In the genomic region with DNA sequence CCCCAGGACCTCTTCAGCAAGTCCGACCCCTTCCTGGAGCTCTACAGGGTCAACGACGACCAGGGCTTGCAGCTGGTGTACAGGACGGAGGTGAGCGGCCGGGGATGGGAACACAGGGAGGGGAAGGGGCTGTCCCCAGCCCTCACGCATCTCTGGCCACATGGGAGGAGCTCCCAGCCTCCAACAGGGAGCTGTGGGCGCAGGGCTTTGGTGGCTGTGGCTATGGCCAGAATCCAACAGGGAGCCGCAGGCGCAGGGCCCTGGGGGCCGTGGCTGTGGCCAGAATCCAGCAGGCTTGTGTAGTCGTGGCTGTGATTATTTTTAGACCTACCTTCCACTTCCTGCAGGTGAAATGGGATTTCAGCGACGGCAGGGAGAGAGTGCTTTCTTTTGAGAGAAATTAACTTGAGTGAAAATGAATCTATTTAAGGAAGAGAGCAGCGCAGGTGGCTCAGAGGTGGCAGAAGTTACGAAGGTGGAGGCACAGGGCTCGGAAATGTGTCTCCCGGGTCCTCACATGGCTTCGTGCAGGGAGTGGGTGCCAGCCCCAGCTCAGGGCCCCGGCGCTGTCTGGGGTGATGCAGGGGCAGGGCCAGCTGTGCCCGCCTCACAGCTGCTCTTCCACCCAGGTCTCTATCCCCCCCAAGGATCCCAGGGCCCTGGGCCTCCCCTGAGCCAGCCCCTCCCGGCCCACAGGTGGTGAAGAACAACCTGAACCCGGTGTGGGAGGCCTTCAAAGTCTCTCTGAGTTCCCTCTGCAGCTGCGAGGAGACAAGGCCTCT, we compare ENCODE assay signal across 27 cellular contexts. TPM values are rescaled to one million over a fixed set of nuclear protein-coding genes. Genes with fewer than 3 reads are reported as not detected.
A peak's percentile ranks its signal among the peaks of the same experiment; 100 is the strongest.
DNase-seq lines count a peak whose midpoint lies in the region; ATAC-seq, FAIRE-seq and TF ChIP-seq lines count a peak whose summit lies in the region.
"Had no signal": no experiment of that assay in that cellular context is flagged by ENCODE, and none has a peak within 500 bp of the region (broad histone marks: within the 10 kb centered on the region; RNA-seq: fewer than 3 reads in every experiment).

No MANE protein-coding gene starts in this region.

- no peak overlapping the region for H3K27ac Mint-ChIP-seq in activated CD8-positive, alpha-beta memory T cell treated with anti-CD3 and anti-CD28 coated beads, Interleukin-2, amount 10 ng/mL, durations not matched to agents 7 days and 5 days
- H3K27ac Mint-ChIP-seq: activated T-cell treated with anti-CD3 and anti-CD28 coated beads, Interleukin-2, amount 50 U/mL, for 24 hours; CD4-positive, alpha-beta memory T cell; immature natural killer cell; nephron progenitor cell; stimulated activated memory B cell treated with anti-CD40 and anti-IgM and Interleukin-4, amounts not matched to agents 10 μg/mL and 1 μg/mL and 100 μg/mL, for 72 hours had no signal

- no peaks in the 10 kb centered on the region for H3K9me3 Mint-ChIP-seq in activated CD8-positive, alpha-beta memory T cell treated with anti-CD3 and anti-CD28 coated beads, Interleukin-2, amount 10 ng/mL, durations not matched to agents 7 days and 5 days (ENCODE audit: low read depth)
- H3K9me3 Mint-ChIP-seq: activated T-cell treated with anti-CD3 and anti-CD28 coated beads, Interleukin-2, amount 50 U/mL, for 24 hours; CD4-positive, alpha-beta memory T cell; nephron progenitor cell; stimulated activated memory B cell treated with anti-CD40 and anti-IgM and Interleukin-4, amounts not matched to agents 10 μg/mL and 1 μg/mL and 100 μg/mL, for 72 hours had no signal

- H3K4me3 ChIP-seq in Panc1 (ENCODE audit: low read depth in 2 of 2, low read length in 2 of 2) (no peak overlapping the region), kidney (ENCODE audit: low read length in 2 of 2) (no peak overlapping the region)
- H3K4me3 ChIP-seq: dorsolateral prefrontal cortex, GM12878, K562, left lung, vagina had no signal

- DNase-seq in A172 (ENCODE audit: low spot score), result peak; percentile 59
- DNase-seq in DMS153 (lab: John Stamatoyannopoulos, UW), result peak; percentile 50
- no peak for DNase-seq in Panc1 (ENCODE audit: low read depth, low spot score)
- DNase-seq in kidney, result peak; percentile 69
- no peak for DNase-seq in activated CD8-positive, alpha-beta memory T cell treated with anti-CD3 and anti-CD28 coated beads, Interleukin-2, amount 10 ng/mL, durations not matched to agents 7 days and 5 days
- no peak for DNase-seq in NK-92 treated with Interleukin-12 subunit alpha and Interleukin-12 subunit beta, amount 100 ng/mL, for 24 hours (lab: John Stamatoyannopoulos, UW)
- DNase-seq in stimulated activated CD4-positive, alpha-beta T cell treated with anti-CD3 and anti-CD28 coated beads, Interleukin-4, amount 100 ng/mL, for 4 hours, result no peak
- DNase-seq: activated CD4-positive, CD25-positive, alpha-beta regulatory T cell treated with anti-CD3 and anti-CD28 coated beads, Interleukin-2, amount 50 U/mL, for 72 hours; activated naive CD4-positive, alpha-beta T cell treated with Interleukin-2 at 50 U/mL for 16 hours; activated T-cell treated with anti-CD3 and anti-CD28 coated beads, Interleukin-2, amount 50 U/mL, for 24 hours; amygdala; DMS79; dorsolateral prefrontal cortex; immature natural killer cell; NCI-H187 treated with DMSO at 0.1 percent for 48 hours; NCI-H510A treated with DMSO at 0.1 percent for 48 hours; nephron progenitor cell; stimulated activated CD4-positive, alpha-beta T cell treated with anti-CD3 and anti-CD28 coated beads, Interleukin-2, amount 100 ng/mL, for 24 hours had no signal

- no peaks in the 10 kb centered on the region for H3K27me3 Mint-ChIP-seq in activated CD8-positive, alpha-beta memory T cell treated with anti-CD3 and anti-CD28 coated beads, Interleukin-2, amount 10 ng/mL, durations not matched to agents 7 days and 5 days
- H3K27me3 Mint-ChIP-seq: activated T-cell treated with anti-CD3 and anti-CD28 coated beads, Interleukin-2, amount 50 U/mL, for 24 hours; CD4-positive, alpha-beta memory T cell; stimulated activated memory B cell treated with anti-CD40 and anti-IgM and Interleukin-4, amounts not matched to agents 10 μg/mL and 1 μg/mL and 100 μg/mL, for 72 hours had no signal

- CTCF ChIA-PET in Panc1 (lab: Charles Lee), result interaction anchor here (0.6 kb wide), 1 partner anchor 73 kb away, joined by 12 read pairs; the partner anchor contains the start of genes CHMP1A and SPATA33
- CTCF ChIA-PET in activated CD8-positive, alpha-beta memory T cell treated with anti-CD3 and anti-CD28 coated beads, Interleukin-2, amount 10 ng/mL, durations not matched to agents 7 days and 5 days (lab: Charles Lee), result interaction anchor here (1.2 kb wide), 1 partner anchor 19 kb away, joined by 3 read pairs; no protein-coding TSS in a partner anchor

- H3K27ac ChIP-seq in Panc1 (ENCODE audit: low read length), result no peak overlapping the region
- no peak overlapping the region for H3K27ac ChIP-seq in kidney (ENCODE audit: low read depth in 2 of 2, low read length in 2 of 2)
- H3K27ac ChIP-seq: dorsolateral prefrontal cortex, left lung, vagina had no signal

- BruUV-seq in Panc1 (replicated peaks; lab: Mats Ljungman, UMichigan), result no TSS peak

- H3K36me3 ChIP-seq in Panc1 (ENCODE audit: control insufficient read depth, insufficient read depth, low read length) (no peaks in the 10 kb centered on the region; the same call in 1 of the 2 replicates), kidney (ENCODE audit: control insufficient read depth in 1 of 2, insufficient read depth in 2 of 2, low read length in 2 of 2) (no peaks in the 10 kb centered on the region)
- H3K36me3 ChIP-seq: left lung, vagina had no signal

- H3K4me1 ChIP-seq in Panc1 (ENCODE audit: control insufficient read depth, insufficient read depth, low read length) (peaks cover 11% of the 10 kb centered on the region), kidney (ENCODE audit: control insufficient read depth in 1 of 2, insufficient read depth in 1 of 2, low read depth in 1 of 2, low read length in 2 of 2) (peaks cover 0 to 9% of the 10 kb centered on the region in 2 donors)

- FAIRE-seq in kidney (lab: Jason Lieb, UNC), result no peak
- FAIRE-seq: GM12878, K562 had no signal

- no peaks in the 10 kb centered on the region for H3K36me3 Mint-ChIP-seq in activated CD8-positive, alpha-beta memory T cell treated with anti-CD3 and anti-CD28 coated beads, Interleukin-2, amount 10 ng/mL, durations not matched to agents 7 days and 5 days
- H3K36me3 Mint-ChIP-seq: CD4-positive, alpha-beta memory T cell; immature natural killer cell; stimulated activated memory B cell treated with anti-CD40 and anti-IgM and Interleukin-4, amounts not matched to agents 10 μg/mL and 1 μg/mL and 100 μg/mL, for 72 hours had no signal

- no peaks in the 10 kb centered on the region for H3K4me1 Mint-ChIP-seq in activated CD8-positive, alpha-beta memory T cell treated with anti-CD3 and anti-CD28 coated beads, Interleukin-2, amount 10 ng/mL, durations not matched to agents 7 days and 5 days
- H3K4me1 Mint-ChIP-seq: CD4-positive, alpha-beta memory T cell; immature natural killer cell; nephron progenitor cell; stimulated activated memory B cell treated with anti-CD40 and anti-IgM and Interleukin-4, amounts not matched to agents 10 μg/mL and 1 μg/mL and 100 μg/mL, for 72 hours had no signal

- ATAC-seq in Panc1 (peak; percentile 43), GM21786 (IDR thresholded peaks at IDR 0.05; ENCODE audit: unreplicated experiment) (no peak)
- no peak for ATAC-seq in activated CD8-positive, alpha-beta memory T cell treated with anti-CD3 and anti-CD28 coated beads, Interleukin-2, amount 10 ng/mL, durations not matched to agents 7 days and 5 days
- ATAC-seq: GM12878; K562; left lung; stimulated activated memory B cell treated with anti-CD40 and anti-IgM and Interleukin-4, amounts not matched to agents 10 μg/mL and 1 μg/mL and 100 μg/mL, for 72 hours had no signal

- POLR2A ChIA-PET in Panc1 (lab: Charles Lee), result no interaction called here

- TF ChIP-seq CTCF in Panc1 (IDR thresholded peaks at IDR 0.05) (no peak), kidney (IDR thresholded peaks at IDR 0.05; ENCODE audit: borderline replicate concordance, extremely low read depth, insufficient read depth) (no peak)

- H3K9me3 ChIP-seq in Panc1 (ENCODE audit: control insufficient read depth, insufficient read depth, low read depth, low read length), result no peaks in the 10 kb centered on the region
- no peaks in the 10 kb centered on the region for H3K9me3 ChIP-seq in kidney (ENCODE audit: control insufficient read depth in 1 of 2, low read length in 2 of 2)
- H3K9me3 ChIP-seq: left lung, vagina had no signal

- in situ Hi-C loops in Panc1 (cut with HindIII; ENCODE audit: low pct_unique_long_range_greater_than_20kb, low sequenced_read_pairs), result no loop called here

- intact Hi-C loops in Panc1 (cut with micrococcal nuclease; ENCODE audit: unreplicated experiment) (no loop called here), kidney (cut with DNase I) (no loop called here)

- no peak overlapping the region for H3K9ac ChIP-seq in kidney (ENCODE audit: low read length in 2 of 2)

- no peak overlapping the region for H3K4me3 Mint-ChIP-seq in activated CD8-positive, alpha-beta memory T cell treated with anti-CD3 and anti-CD28 coated beads, Interleukin-2, amount 10 ng/mL, durations not matched to agents 7 days and 5 days
- H3K4me3 Mint-ChIP-seq: activated T-cell treated with anti-CD3 and anti-CD28 coated beads, Interleukin-2, amount 50 U/mL, for 24 hours; CD4-positive, alpha-beta memory T cell; immature natural killer cell; nephron progenitor cell; stimulated activated memory B cell treated with anti-CD40 and anti-IgM and Interleukin-4, amounts not matched to agents 10 μg/mL and 1 μg/mL and 100 μg/mL, for 72 hours had no signal

- no peaks in the 10 kb centered on the region for H3K27me3 ChIP-seq in Panc1 (ENCODE audit: control insufficient read depth, insufficient read depth, low read length)
- H3K27me3 ChIP-seq: dorsolateral prefrontal cortex, left lung, vagina had no signal

RNA-seq across cellular contexts. Expression of gene CPNE7, which starts 9.4 kb away (rescaled TPM):
- total RNA-seq in A172 (2014; rRNA removed; shearing (Covaris generic)), result 4.7 and 18.5 TPM in 2 replicates
- total RNA-seq in Panc1 (2021; ENCODE audit: unreplicated experiment), result 32.7 TPM
- polyA plus RNA-seq in Panc1 (2012; ENCODE audit: insufficient read length), result 46.0 TPM
- total RNA-seq in kidney, result 13.7 TPM
- 1.5 TPM for polyA plus RNA-seq in kidney (ENCODE audit: insufficient read depth, low read depth, low replicate concordance)
- total RNA-seq in activated CD8-positive, alpha-beta memory T cell treated with anti-CD3 and anti-CD28 coated beads, Interleukin-2, amount 10 ng/mL, durations not matched to agents 7 days and 5 days, result 1 to 10 TPM in 1 of 2 experiments, under 1 TPM in 1; 0.38 to 3.1 TPM
- total RNA-seq: cardiac septum, skeletal muscle tissue had no signal

RNA-seq across cellular contexts. Expression of gene RPL13, which starts 24.5 kb away (rescaled TPM):
- total RNA-seq in A172 (2014; rRNA removed; shearing (Covaris generic)), result 4,331 and 5,553 TPM in 2 replicates
- total RNA-seq in Panc1 (2021; ENCODE audit: unreplicated experiment) (965 TPM), kidney (1,694 TPM)
- polyA plus RNA-seq in Panc1 (2012; ENCODE audit: insufficient read length), result 1,813 TPM
- 3,146 TPM for polyA plus RNA-seq in kidney (ENCODE audit: insufficient read depth, low read depth, low replicate concordance)
- total RNA-seq in activated CD8-positive, alpha-beta memory T cell treated with anti-CD3 and anti-CD28 coated beads, Interleukin-2, amount 10 ng/mL, durations not matched to agents 7 days and 5 days, result 1,000 to 10,000 TPM; 2,153 to 2,209 TPM

RNA-seq across cellular contexts. Expression of gene DPEP1, which starts 28.5 kb away (rescaled TPM):
- total RNA-seq in A172 (2014; rRNA removed; shearing (Covaris generic)), result 0.43 and 1.2 TPM in 2 replicates
- 0.18 TPM for total RNA-seq in Panc1 (2021; ENCODE audit: unreplicated experiment)
- 0.78 TPM for polyA plus RNA-seq in Panc1 (2012; ENCODE audit: insufficient read length)
- total RNA-seq in kidney, result 24.2 TPM
- 433 TPM for polyA plus RNA-seq in kidney (ENCODE audit: insufficient read depth, low read depth, low replicate concordance)
- total RNA-seq in activated CD8-positive, alpha-beta memory T cell treated with anti-CD3 and anti-CD28 coated beads, Interleukin-2, amount 10 ng/mL, durations not matched to agents 7 days and 5 days, result not detected
- total RNA-seq: cardiac septum; CD4-positive, alpha-beta memory T cell; GM12878; skeletal muscle tissue; vagina had no signal
- polyA plus RNA-seq: CD4-positive, alpha-beta memory T cell; GM12878; immature natural killer cell had no signal

Comparison
In these comparisons a context has a peak if more than half of its experiments do, and no peak if none do; other contexts are left out.
1. DNase-seq: peak in A172 (single experiment), DMS153 (single experiment) and kidney (single experiment); none in Panc1 (single experiment), activated CD8-positive, alpha-beta memory T cell treated with anti-CD3 and anti-CD28 coated beads, Interleukin-2, amount 10 ng/mL, durations not matched to agents 7 days and 5 days (single experiment), NK-92 treated with Interleukin-12 subunit alpha and Interleukin-12 subunit beta, amount 100 ng/mL, for 24 hours (single experiment) and stimulated activated CD4-positive, alpha-beta T cell treated with anti-CD3 and anti-CD28 coated beads, Interleukin-4, amount 100 ng/mL, for 4 hours (0 of 2).
2. RNA of gene DPEP1, which starts 28.5 kb away (total RNA-seq): 24.2 TPM in kidney (single experiment); 0.43 to 1.2 TPM in A172, 0.18 TPM in Panc1 (single experiment) and not detected in activated CD8-positive, alpha-beta memory T cell treated with anti-CD3 and anti-CD28 coated beads, Interleukin-2, amount 10 ng/mL, durations not matched to agents 7 days and 5 days; every median in the first group is over 10 times any median in the second.